21 cellular contexts compared by ENCODE assay signal in the genomic region with DNA sequence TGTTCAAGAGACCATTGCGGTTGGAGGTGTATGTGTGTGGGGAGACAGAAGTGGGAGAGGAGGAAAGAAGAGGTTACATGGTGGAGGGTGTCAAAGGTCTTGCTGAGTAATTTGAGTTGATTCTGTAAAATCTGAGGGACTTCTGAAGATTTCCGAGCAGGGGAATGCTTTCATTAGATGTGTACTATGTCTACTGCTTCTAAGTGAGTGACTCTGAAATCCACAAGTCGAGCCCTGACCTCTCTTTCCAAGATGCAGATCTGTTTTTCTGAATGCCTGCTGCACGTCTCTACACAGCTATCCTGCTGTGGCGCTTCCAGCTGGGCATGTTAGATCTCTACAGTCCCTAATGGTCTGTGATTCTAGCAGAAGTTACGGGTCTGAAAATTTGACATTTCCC.
A peak's percentile ranks its signal among the peaks of the same experiment; 100 is the strongest.
DNase-seq lines count a peak whose midpoint lies in the region; ATAC-seq and TF ChIP-seq lines count a peak whose summit lies in the region.
"Had no signal": no experiment of that assay in that cellular context is flagged by ENCODE, and none has a peak within 500 bp of the region (broad histone marks: within the 10 kb centered on the region; RNA-seq: fewer than 3 reads in every experiment).

No MANE protein-coding gene starts in this region.

- H3K4me2 ChIP-seq in neural progenitor cell, result no peak overlapping the region

- H3K79me2 ChIP-seq in neural progenitor cell (ENCODE audit: low read depth), result no peaks in the 10 kb centered on the region

- no peak overlapping the region for H2AFZ ChIP-seq in neural progenitor cell (replicated peaks)
- H2AFZ ChIP-seq: GM23248 had no signal

- no peak overlapping the region for H3K9ac ChIP-seq in neural progenitor cell
- H3K9ac ChIP-seq: GM23248 had no signal

- no peak overlapping the region for H3K4me3 ChIP-seq in neural progenitor cell
- H3K4me3 ChIP-seq in upper lobe of right lung, result no peak overlapping the region
- H3K4me3 ChIP-seq: GM12878, GM23248, HAP-1 had no signal

- DNase-seq in brain pericyte (ENCODE audit: low read depth, low spot score), result peak; percentile 47
- DNase-seq in iris pigment epithelial cell (ENCODE audit: low read depth), result peak; percentile 16
- DNase-seq in neural progenitor cell (ENCODE audit: low spot score), result peak; percentile 9
- DNase-seq in NCI-H187 treated with DMSO at 0.1 percent for 48 hours (lab: John Stamatoyannopoulos, UW), result no peak
- no peak for DNase-seq in natural killer cell
- no peak for DNase-seq in upper lobe of right lung
- DNase-seq: ACHN; BE2C; C1 segment of cervical spinal cord; CD4-positive, CD25-positive, alpha-beta regulatory T cell; CD8-positive, alpha-beta memory T cell; COR-L47; DMS 273 treated with DMSO at 0.1 percent for 48 hours; DMS53; DND-41; EL; GM23248 had no signal

- no peak overlapping the region for H3K4me3 Mint-ChIP-seq in neural progenitor cell
- H3K4me3 Mint-ChIP-seq in natural killer cell, result no peak overlapping the region
- H3K4me3 Mint-ChIP-seq: CD4-positive, CD25-positive, alpha-beta regulatory T cell; CD8-positive, alpha-beta memory T cell had no signal

- no peak overlapping the region for H3K27ac ChIP-seq in neural progenitor cell
- H3K27ac ChIP-seq in temporal lobe (ENCODE audit: low read depth, low read length), result peak overlapping the region; percentile 54
- H3K27ac ChIP-seq in upper lobe of right lung, result no peak overlapping the region
- H3K27ac ChIP-seq: GM23248 had no signal

- H3K27ac Mint-ChIP-seq in neural progenitor cell (no peak overlapping the region), natural killer cell (no peak overlapping the region)

- H3K9me3 ChIP-seq in neural progenitor cell (ENCODE audit: low read depth), result no peaks in the 10 kb centered on the region
- H3K9me3 ChIP-seq in upper lobe of right lung, result no peaks in the 10 kb centered on the region
- H3K9me3 ChIP-seq: BE2C, HAP-1 had no signal

- no peaks in the 10 kb centered on the region for H3K4me1 ChIP-seq in neural progenitor cell
- no peaks in the 10 kb centered on the region for H3K4me1 ChIP-seq in upper lobe of right lung
- H3K4me1 ChIP-seq: BE2C, HAP-1 had no signal

- no peaks in the 10 kb centered on the region for H3K27me3 Mint-ChIP-seq in neural progenitor cell (ENCODE audit: insufficient read depth, low read depth)
- no peaks in the 10 kb centered on the region for H3K27me3 Mint-ChIP-seq in natural killer cell (ENCODE audit: low read depth in 2 of 2)
- H3K27me3 Mint-ChIP-seq: CD4-positive, CD25-positive, alpha-beta regulatory T cell; CD8-positive, alpha-beta memory T cell had no signal

- no peaks in the 10 kb centered on the region for H3K4me1 Mint-ChIP-seq in neural progenitor cell
- H3K4me1 Mint-ChIP-seq in natural killer cell, result peaks cover 0 to 16% of the 10 kb centered on the region in 2 donors

- H3F3A ChIP-seq in neural progenitor cell (ENCODE audit: low read depth), result no peaks in the 10 kb centered on the region

- H3K27me3 ChIP-seq in neural progenitor cell (no peaks in the 10 kb centered on the region), upper lobe of right lung (no peaks in the 10 kb centered on the region)
- H3K27me3 ChIP-seq: BE2C had no signal

- no peaks in the 10 kb centered on the region for H3K9me3 Mint-ChIP-seq in neural progenitor cell
- no peaks in the 10 kb centered on the region for H3K9me3 Mint-ChIP-seq in natural killer cell
- H3K9me3 Mint-ChIP-seq: CD4-positive, CD25-positive, alpha-beta regulatory T cell; CD8-positive, alpha-beta memory T cell had no signal

- H3K36me3 Mint-ChIP-seq in neural progenitor cell (no peaks in the 10 kb centered on the region), natural killer cell (no peaks in the 10 kb centered on the region)

- no peak for TF ChIP-seq CTCF in neural progenitor cell (IDR thresholded peaks at IDR 0.05)
- no peak for TF ChIP-seq CTCF in natural killer cell (IDR thresholded peaks at IDR 0.05)
- no peak for TF ChIP-seq CTCF in upper lobe of right lung (IDR thresholded peaks at IDR 0.05)

- intact Hi-C loops in natural killer cell (cut with micrococcal nuclease) (no loop called here), upper lobe of right lung (cut with DNase I) (no loop called here)

- no peaks in the 10 kb centered on the region for H3K36me3 ChIP-seq in neural progenitor cell
- peaks cover 6% of the 10 kb centered on the region for H3K36me3 ChIP-seq in upper lobe of right lung
- H3K36me3 ChIP-seq: BE2C, HAP-1 had no signal

- ATAC-seq in natural killer cell (no peak), upper lobe of right lung (no peak), HG02623 (IDR thresholded peaks at IDR 0.05; ENCODE audit: unreplicated experiment) (no peak)
- ATAC-seq: GM12878 had no signal

- no peaks in the 10 kb centered on the region for H4K20me1 ChIP-seq in neural progenitor cell (ENCODE audit: low read depth)

Comparison
In these comparisons a context has a peak if more than half of its experiments do, and no peak if none do; other contexts are left out.
1. DNase-seq: peak in brain pericyte (single experiment), iris pigment epithelial cell (single experiment) and neural progenitor cell (single experiment); none in NCI-H187 treated with DMSO at 0.1 percent for 48 hours (single experiment), natural killer cell (single experiment) and upper lobe of right lung (single experiment).